Comparison of ENCODE assay signal across 18 cellular contexts in genomic region chr3:62500556-62501294, GRCh38.
DNase-seq lines count a peak whose midpoint lies in the region; ATAC-seq and TF ChIP-seq lines count a peak whose summit lies in the region.
"Had no signal": no experiment of that assay in that cellular context is flagged by ENCODE, and none has a peak within 500 bp of the region (broad histone marks: within the 10 kb centered on the region; RNA-seq: fewer than 3 reads in every experiment).

No MANE protein-coding gene starts in this region.

- H4K20me1 ChIP-seq in GM23338 (replicated peaks; ENCODE audit: insufficient read depth), result no peaks in the 10 kb centered on the region

- H3K4me2 ChIP-seq in GM23338, result no peak overlapping the region

- POLR2A ChIA-PET in A673 (lab: Charles Lee; ENCODE audit: low non-redundant PET), result no interaction called here
- POLR2A ChIA-PET in activated CD4-positive, alpha-beta T cell treated with anti-CD3 and anti-CD28 coated beads, Interleukin-2, amount 10 ng/mL, durations not matched to agents 7 days and 5 days (lab: Charles Lee), result no interaction called here

- H3K36me3 ChIP-seq in A673 (ENCODE audit: insufficient read depth, low read length, poor library complexity, severe bottlenecking) (no peaks in the 10 kb centered on the region), GM23338 (ENCODE audit: insufficient read depth) (no peaks in the 10 kb centered on the region)
- H3K36me3 ChIP-seq: Peyer's patch had no signal

- H3K27ac Mint-ChIP-seq in GM23338, result peak overlapping the region; percentile 35; the same call in 1 of the 2 replicates
- H3K27ac Mint-ChIP-seq in activated CD4-positive, alpha-beta T cell treated with anti-CD3 and anti-CD28 coated beads, Interleukin-2, amount 10 ng/mL, durations not matched to agents 7 days and 5 days, result no peak overlapping the region
- H3K27ac Mint-ChIP-seq in activated T-cell treated with anti-CD3 and anti-CD28 coated beads, Interleukin-2, amount 50 U/mL, for 24 hours, result no peak overlapping the region
- H3K27ac Mint-ChIP-seq: CD14-positive monocyte; T-helper 1 cell treated with Interleukin-12 subunit alpha and Interleukin-12 subunit beta and Interleukin-4 antibody, amounts not matched to agents 30 μg/mL and 1 μg/mL, for 36 hours had no signal

- ATAC-seq in GM23338, result peak; percentile 84
- ATAC-seq: HCT116, Right ventricle myocardium inferior had no signal

- peak; percentile 0 for DNase-seq in A673 (ENCODE audit: low spot score)
- peak; percentile 69 for DNase-seq in GM23338 (ENCODE audit: low spot score)
- DNase-seq in NCI-H82 treated with DMSO at 0.1 percent for 48 hours (lab: John Stamatoyannopoulos, UW; ENCODE audit: unreplicated experiment), result peak; percentile 36
- DNase-seq in fibroblast of mammary gland (ENCODE audit: low read depth), result peak; percentile 8
- DNase-seq in SW 1271 (lab: John Stamatoyannopoulos, UW), result no peak
- no peak for DNase-seq in NCI-H146 (lab: John Stamatoyannopoulos, UW)
- DNase-seq in activated CD4-positive, alpha-beta T cell treated with anti-CD3 and anti-CD28 coated beads, Interleukin-2, amount 10 ng/mL, durations not matched to agents 7 days and 5 days, result no peak
- no peak for DNase-seq in activated T-cell treated with anti-CD3 and anti-CD28 coated beads, Interleukin-2, amount 50 U/mL, for 24 hours
- DNase-seq: EL, KBM-7, NCI-H2081 treated with DMSO at 0.1 percent for 48 hours, NCI-H446, Peyer's patch had no signal

- TF ChIP-seq CTCF in A673 (conservative IDR thresholded peaks at IDR 0.05; ENCODE audit: low read depth, low read length), result no peak
- peak; percentile 14 to 53; a peak in 2 of 4 replicates for TF ChIP-seq CTCF in GM23338 (conservative IDR thresholded peaks at IDR 0.05; ENCODE audit: low read depth in 2 of 2)
- no peak for TF ChIP-seq CTCF in fibroblast of mammary gland (conservative IDR thresholded peaks at IDR 0.05; ENCODE audit: control insufficient read depth, insufficient read depth, low read depth, low read length)

- H3K27me3 ChIP-seq in A673 (replicated peaks; ENCODE audit: insufficient read depth, low read depth, low read length, poor library complexity) (no peaks in the 10 kb centered on the region), GM23338 (ENCODE audit: insufficient read depth) (no peaks in the 10 kb centered on the region)
- H3K27me3 ChIP-seq: Peyer's patch had no signal

- peaks cover 4% of the 10 kb centered on the region for H3K27me3 Mint-ChIP-seq in GM23338 (ENCODE audit: insufficient read depth, low read depth, poor library complexity)
- H3K27me3 Mint-ChIP-seq in activated CD4-positive, alpha-beta T cell treated with anti-CD3 and anti-CD28 coated beads, Interleukin-2, amount 10 ng/mL, durations not matched to agents 7 days and 5 days, result peaks cover 2% of the 10 kb centered on the region
- H3K27me3 Mint-ChIP-seq in activated T-cell treated with anti-CD3 and anti-CD28 coated beads, Interleukin-2, amount 50 U/mL, for 24 hours, result no peaks in the 10 kb centered on the region

- no peaks in the 10 kb centered on the region for H3K9me3 ChIP-seq in A673 (ENCODE audit: low read depth, low read length, poor library complexity, severe bottlenecking)
- H3K9me3 ChIP-seq: Peyer's patch had no signal

- no peaks in the 10 kb centered on the region for H3F3A ChIP-seq in GM23338 (replicated peaks; ENCODE audit: low read depth)

- H3K9me3 Mint-ChIP-seq in GM23338, result no peaks in the 10 kb centered on the region
- no peaks in the 10 kb centered on the region for H3K9me3 Mint-ChIP-seq in activated CD4-positive, alpha-beta T cell treated with anti-CD3 and anti-CD28 coated beads, Interleukin-2, amount 10 ng/mL, durations not matched to agents 7 days and 5 days
- no peaks in the 10 kb centered on the region for H3K9me3 Mint-ChIP-seq in activated T-cell treated with anti-CD3 and anti-CD28 coated beads, Interleukin-2, amount 50 U/mL, for 24 hours
- H3K9me3 Mint-ChIP-seq: T-helper 1 cell treated with Interleukin-12 subunit alpha and Interleukin-12 subunit beta and Interleukin-4 antibody, amounts not matched to agents 30 μg/mL and 1 μg/mL, for 36 hours had no signal

- H3K36me3 Mint-ChIP-seq in GM23338 (ENCODE audit: low read depth), result no peaks in the 10 kb centered on the region
- H3K36me3 Mint-ChIP-seq in activated CD4-positive, alpha-beta T cell treated with anti-CD3 and anti-CD28 coated beads, Interleukin-2, amount 10 ng/mL, durations not matched to agents 7 days and 5 days (ENCODE audit: low read depth), result no peaks in the 10 kb centered on the region
- H3K36me3 Mint-ChIP-seq in activated T-cell treated with anti-CD3 and anti-CD28 coated beads, Interleukin-2, amount 50 U/mL, for 24 hours (ENCODE audit: low read depth), result no peaks in the 10 kb centered on the region
- H3K36me3 Mint-ChIP-seq: CD14-positive monocyte had no signal

- H2AFZ ChIP-seq in GM23338, result no peak overlapping the region

- no peak overlapping the region for H3K4me3 ChIP-seq in A673 (ENCODE audit: low read depth, low read length, poor library complexity, severe bottlenecking)
- H3K4me3 ChIP-seq in GM23338, result no peak overlapping the region
- H3K4me3 ChIP-seq in fibroblast of mammary gland (ENCODE audit: control insufficient read depth, low read depth, low read length), result no peak overlapping the region
- H3K4me3 ChIP-seq: Peyer's patch, SK-N-MC had no signal

- peaks cover 7% of the 10 kb centered on the region; the same call in 2 of the 3 replicates for H3K4me1 Mint-ChIP-seq in GM23338
- H3K4me1 Mint-ChIP-seq in activated CD4-positive, alpha-beta T cell treated with anti-CD3 and anti-CD28 coated beads, Interleukin-2, amount 10 ng/mL, durations not matched to agents 7 days and 5 days, result no peaks in the 10 kb centered on the region
- no peaks in the 10 kb centered on the region for H3K4me1 Mint-ChIP-seq in activated T-cell treated with anti-CD3 and anti-CD28 coated beads, Interleukin-2, amount 50 U/mL, for 24 hours (ENCODE audit: low read depth)
- H3K4me1 Mint-ChIP-seq: CD14-positive monocyte had no signal

- H3K4me1 ChIP-seq in A673 (ENCODE audit: insufficient read depth, low read length, poor library complexity, severe bottlenecking) (no peaks in the 10 kb centered on the region), GM23338 (ENCODE audit: insufficient read depth) (no peaks in the 10 kb centered on the region)
- H3K4me1 ChIP-seq: Peyer's patch had no signal

- H3K79me2 ChIP-seq in GM23338 (replicated peaks; ENCODE audit: insufficient read depth), result no peaks in the 10 kb centered on the region

- no TSS peak for BruUV-seq in A673 (replicated peaks; lab: Mats Ljungman, UMichigan)

- CTCF ChIA-PET in A673 (lab: Charles Lee), result no interaction called here
- CTCF ChIA-PET in activated CD4-positive, alpha-beta T cell treated with anti-CD3 and anti-CD28 coated beads, Interleukin-2, amount 10 ng/mL, durations not matched to agents 7 days and 5 days (lab: Charles Lee), result no interaction called here

- no peaks in the 10 kb centered on the region for H3K9me2 ChIP-seq in GM23338 (ENCODE audit: insufficient read depth)

- intact Hi-C loops in A673 (cut with micrococcal nuclease; ENCODE audit: unreplicated experiment), result no loop called here

- H3K27ac ChIP-seq in A673 (ENCODE audit: low read depth, low read length, poor library complexity, severe bottlenecking) (no peak overlapping the region), GM23338 (ENCODE audit: low read depth) (no peak overlapping the region)
- H3K27ac ChIP-seq: Peyer's patch, SK-N-MC had no signal

- no peak overlapping the region for H3K4me3 Mint-ChIP-seq in GM23338
- no peak overlapping the region for H3K4me3 Mint-ChIP-seq in activated CD4-positive, alpha-beta T cell treated with anti-CD3 and anti-CD28 coated beads, Interleukin-2, amount 10 ng/mL, durations not matched to agents 7 days and 5 days
- no peak overlapping the region for H3K4me3 Mint-ChIP-seq in activated T-cell treated with anti-CD3 and anti-CD28 coated beads, Interleukin-2, amount 50 U/mL, for 24 hours
- H3K4me3 Mint-ChIP-seq: CD14-positive monocyte; T-helper 1 cell treated with Interleukin-12 subunit alpha and Interleukin-12 subunit beta and Interleukin-4 antibody, amounts not matched to agents 30 μg/mL and 1 μg/mL, for 36 hours had no signal

TF ChIP-seq in GM23338, 12 proteins besides CTCF, POLR2A, EP300 and RAD21 (continues in another document):
- no peak for TF ChIP-seq POLR2AphosphoS5 (IDR thresholded peaks at IDR 0.05; ENCODE audit: low read depth)
- no peak for TF ChIP-seq JUNB (IDR thresholded peaks at IDR 0.05; ENCODE audit: unreplicated experiment)
- TF ChIP-seq EZH2 (IDR thresholded peaks at IDR 0.05; ENCODE audit: low read depth, unreplicated experiment), result no peak
- no peak for TF ChIP-seq ZNF114 (CRISPR knock-in tag; IDR thresholded peaks at IDR 0.05)

Comparison
In these comparisons a context has a peak if more than half of its experiments do, and no peak if none do; other contexts are left out.
1. DNase-seq: peak in A673 (single experiment), GM23338 (single experiment), NCI-H82 treated with DMSO at 0.1 percent for 48 hours (single experiment) and fibroblast of mammary gland (single experiment); none in SW 1271 (0 of 2), NCI-H146 (single experiment), activated CD4-positive, alpha-beta T cell treated with anti-CD3 and anti-CD28 coated beads, Interleukin-2, amount 10 ng/mL, durations not matched to agents 7 days and 5 days (single experiment) and activated T-cell treated with anti-CD3 and anti-CD28 coated beads, Interleukin-2, amount 50 U/mL, for 24 hours (single experiment).
2. CTCF ChIP-seq: peak in GM23338 (2 of 2); none in A673 (single experiment) and fibroblast of mammary gland (single experiment).